ENCODE assay signal across 3 cellular contexts in genomic region chr11:68982134-68982533, GRCh38.
"Had no signal": no experiment of that assay in that cellular context is flagged by ENCODE, and none has a peak within 500 bp of the region (broad histone marks: within the 10 kb centered on the region; RNA-seq: fewer than 3 reads in every experiment).

No MANE protein-coding gene starts in this region.

- DNase-seq: GDM1, GF-D8 had no signal

- H3K4me3 ChIP-seq: GM12878 had no signal
